In the genomic region with DNA sequence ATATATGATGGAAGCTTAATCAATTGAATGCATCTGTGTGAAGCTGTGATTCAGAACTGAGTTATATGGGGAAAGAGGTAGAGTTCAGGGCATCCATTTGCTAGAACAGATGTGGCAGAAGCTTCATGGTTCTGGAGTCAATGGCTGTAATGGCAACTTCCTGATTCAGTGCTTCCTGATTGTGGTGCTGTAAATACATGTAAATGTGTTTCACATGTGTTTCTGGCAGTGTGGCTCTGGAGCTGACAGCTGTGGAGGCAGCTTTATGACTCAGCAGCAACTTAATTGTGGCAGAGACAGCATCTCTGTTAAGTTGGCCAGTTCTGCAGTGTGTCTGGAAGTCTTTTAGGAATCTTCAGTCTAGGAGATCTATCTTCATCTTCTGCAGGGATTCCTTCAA, we compare ENCODE assay signal across 10 cellular contexts.
DNase-seq lines count a peak whose midpoint lies in the region; ATAC-seq, FAIRE-seq and TF ChIP-seq lines count a peak whose summit lies in the region.
"Had no signal": no experiment of that assay in that cellular context is flagged by ENCODE, and none has a peak within 500 bp of the region (broad histone marks: within the 10 kb centered on the region; RNA-seq: fewer than 3 reads in every experiment).

No MANE protein-coding gene starts in this region.

- intact Hi-C loops in A673 (cut with micrococcal nuclease; ENCODE audit: unreplicated experiment) (no loop called here), GM12878 (cut with micrococcal nuclease; ENCODE audit: unreplicated experiment) (no loop called here)

- no peak for TF ChIP-seq RAD21 in GM12878 (IDR thresholded peaks at IDR 0.05; ENCODE audit: insufficient read depth, low read depth, low read length)

- no peak for TF ChIP-seq EP300 in GM12878 (IDR thresholded peaks at IDR 0.05; ENCODE audit: borderline replicate concordance in 1 of 2, control insufficient read depth in 1 of 2, low read depth in 2 of 2, low read length in 2 of 2)

- no peaks in the 10 kb centered on the region for H4K20me1 ChIP-seq in GM12878 (ENCODE audit: control insufficient read depth, insufficient read depth)

- no peak for TF ChIP-seq POLR2A in GM12878 (IDR thresholded peaks at IDR 0.05; ENCODE audit: low read depth, low read length)

- no peaks in the 10 kb centered on the region for H3K36me3 Mint-ChIP-seq in progenitor cell of endocrine pancreas (ENCODE audit: insufficient read depth)

- no peak overlapping the region for H3K27ac ChIP-seq in A673 (ENCODE audit: low read depth, low read length, poor library complexity, severe bottlenecking)
- H3K27ac ChIP-seq in GM12878 (ENCODE audit: control insufficient read depth, insufficient read depth) = no peak overlapping the region
- H3K27ac ChIP-seq: C4-2B had no signal

- BruUV-seq in A673 (replicated peaks; lab: Mats Ljungman, UMichigan) (no TSS peak), GM12878 (replicated peaks; lab: Mats Ljungman, UMichigan) (no TSS peak)

- TF ChIP-seq CTCF in A673 (conservative IDR thresholded peaks at IDR 0.05; ENCODE audit: low read depth, low read length) (no peak), GM12878 (IDR thresholded peaks at IDR 0.05 in 2 of 3, conservative IDR thresholded peaks at IDR 0.05 in 1 of 3; ENCODE audit: control insufficient read depth in 2 of 3, extremely low read depth in 1 of 3, insufficient read depth in 1 of 3, low read depth in 3 of 3, low read length in 3 of 3) (no peak), progenitor cell of endocrine pancreas (IDR thresholded peaks at IDR 0.05; ENCODE audit: unreplicated experiment) (no peak)

- no peaks in the 10 kb centered on the region for H3K36me3 ChIP-seq in A673 (ENCODE audit: insufficient read depth, low read length, poor library complexity, severe bottlenecking)
- no peaks in the 10 kb centered on the region for H3K36me3 ChIP-seq in GM12878 (ENCODE audit: control insufficient read depth in 2 of 2, insufficient read depth in 2 of 2, low read length in 1 of 2)

- ATAC-seq in GM21360 (IDR thresholded peaks at IDR 0.05; ENCODE audit: unreplicated experiment) (peak; percentile 54), GM12878 (peak; percentile 69)
- ATAC-seq: activated CD4-positive, alpha-beta T cell treated with anti-CD3 and anti-CD28 coated beads for 36 hours had no signal

- no peak overlapping the region for H3K9ac ChIP-seq in GM12878 (ENCODE audit: control insufficient read depth, insufficient read depth, low read length)

- H3K4me1 ChIP-seq in A673 (ENCODE audit: insufficient read depth, low read length, poor library complexity, severe bottlenecking) (peaks cover 5% of the 10 kb centered on the region), GM12878 (ENCODE audit: control insufficient read depth, insufficient read depth, low read length) (no peaks in the 10 kb centered on the region)

- CTCF ChIA-PET in A673 (lab: Charles Lee) (no interaction called here), GM12878 (lab: Yijun Ruan, JAX) (interaction anchor here (0.5 kb wide), 1 partner anchor 515 kb away, joined by 4 read pairs; no protein-coding TSS in a partner anchor)

- RAD21 ChIA-PET in GM12878 (lab: Charles Lee; ENCODE audit: unreplicated experiment) = no interaction called here

- no peaks in the 10 kb centered on the region for H3K9me3 Mint-ChIP-seq in progenitor cell of endocrine pancreas (ENCODE audit: low read depth)

- no peaks in the 10 kb centered on the region for H3K4me1 Mint-ChIP-seq in progenitor cell of endocrine pancreas (ENCODE audit: low read depth)
- H3K4me1 Mint-ChIP-seq: activated CD4-positive, alpha-beta T cell treated with anti-CD3 and anti-CD28 coated beads for 36 hours had no signal

- no peak for FAIRE-seq in GM12878 (lab: Jason Lieb, UNC)

- DNase-seq in A673 (ENCODE audit: low spot score) (peak; percentile 81), GM12878 (ENCODE audit: low read depth, low spot score) (no peak), NCI-H510A treated with DMSO at 0.1 percent for 48 hours (lab: John Stamatoyannopoulos, UW) (no peak), COLO668 (lab: John Stamatoyannopoulos, UW; ENCODE audit: unreplicated experiment) (no peak), progenitor cell of endocrine pancreas (ENCODE audit: low spot score, unreplicated experiment) (no peak)
- DNase-seq in Jurkat, Clone E6-1 (ENCODE audit: low read depth, low spot score) = peak; percentile 6
- no peak for DNase-seq in stimulated activated CD4-positive, alpha-beta T cell treated with anti-CD3 and anti-CD28 coated beads, Interleukin-12 subunit alpha, Interleukin-12 subunit beta, amount 100 ng/mL, for 4 hours
- DNase-seq: activated CD4-positive, alpha-beta T cell treated with anti-CD3 and anti-CD28 coated beads for 36 hours had no signal

- POLR2A ChIA-PET in A673 (lab: Charles Lee; ENCODE audit: low non-redundant PET) (no interaction called here), GM12878 (lab: Charles Lee) (no interaction called here)

- H3K9me3 ChIP-seq in A673 (ENCODE audit: low read depth, low read length, poor library complexity, severe bottlenecking) (no peaks in the 10 kb centered on the region), GM12878 (replicated peaks; ENCODE audit: control insufficient read depth, insufficient read depth, low read length) (no peaks in the 10 kb centered on the region)

- no peak overlapping the region for H3K4me3 Mint-ChIP-seq in progenitor cell of endocrine pancreas (ENCODE audit: low read depth)
- H3K4me3 Mint-ChIP-seq: activated CD4-positive, alpha-beta T cell treated with anti-CD3 and anti-CD28 coated beads for 36 hours had no signal

- SMC1A ChIA-PET in GM12878 (lab: Charles Lee; ENCODE audit: uncharacterized antibody, unreplicated experiment) = no interaction called here

- H3K27me3 Mint-ChIP-seq in progenitor cell of endocrine pancreas = no peaks in the 10 kb centered on the region
- H3K27me3 Mint-ChIP-seq: activated CD4-positive, alpha-beta T cell treated with anti-CD3 and anti-CD28 coated beads for 36 hours had no signal

- H3K79me2 ChIP-seq in GM12878 (ENCODE audit: control insufficient read depth, insufficient read depth, low read length) = no peaks in the 10 kb centered on the region

- no peaks in the 10 kb centered on the region for H3K27me3 ChIP-seq in A673 (replicated peaks; ENCODE audit: insufficient read depth, low read depth, low read length, poor library complexity)
- H3K27me3 ChIP-seq in GM12878 (replicated peaks in 1 of 2; ENCODE audit: control insufficient read depth in 2 of 2, insufficient read depth in 2 of 2, low read length in 1 of 2) = no peaks in the 10 kb centered on the region

- H3K27ac Mint-ChIP-seq in progenitor cell of endocrine pancreas = no peak overlapping the region
- H3K27ac Mint-ChIP-seq: activated CD4-positive, alpha-beta T cell treated with anti-CD3 and anti-CD28 coated beads for 36 hours had no signal

- H3K4me2 ChIP-seq in GM12878 (ENCODE audit: control insufficient read depth, insufficient read depth) = no peak overlapping the region

- no peak overlapping the region for H2AFZ ChIP-seq in GM12878 (ENCODE audit: control insufficient read depth, low read depth, low read length)

- H3K4me3 ChIP-seq in A673 (ENCODE audit: low read depth, low read length, poor library complexity, severe bottlenecking) = no peak overlapping the region
- no peak overlapping the region for H3K4me3 ChIP-seq in Jurkat, Clone E6-1 (ENCODE audit: low read length)
- H3K4me3 ChIP-seq in GM12878 = no peak overlapping the region

- in situ Hi-C loops in GM12878 (cut with MboI) = no loop called here

TF ChIP-seq in GM12878, 131 proteins besides CTCF, POLR2A, EP300 and RAD21:
- TF ChIP-seq SP1 (IDR thresholded peaks at IDR 0.05; ENCODE audit: low read depth, low read length) (no peak), IKZF2 (IDR thresholded peaks at IDR 0.05) (no peak), MAX (IDR thresholded peaks at IDR 0.05; ENCODE audit: low read depth, low read length) (no peak), TARDBP (IDR thresholded peaks at IDR 0.05; ENCODE audit: borderline replicate concordance) (no peak), YY1 (IDR thresholded peaks at IDR 0.05; ENCODE audit: low read depth, low read length) (0 out of 2 replicates have a peak, but pooled peaks have one; percentile 34), SPI1 (IDR thresholded peaks at IDR 0.05; ENCODE audit: borderline replicate concordance, insufficient read depth, low read depth, low read length) (no peak), CREM (IDR thresholded peaks at IDR 0.05; ENCODE audit: low read depth) (no peak), POU2F2 (IDR thresholded peaks at IDR 0.05; ENCODE audit: borderline replicate concordance, low read depth, low read length) (peak; percentile 62; the same call in 1 of the 3 replicates), BCL11A (IDR thresholded peaks at IDR 0.05; ENCODE audit: low read depth, low read length) (no peak)

Comparison
In these comparisons a context has a peak if more than half of its experiments do, and no peak if none do; other contexts are left out.
1. DNase-seq: peak in A673 (single experiment) and Jurkat, Clone E6-1 (single experiment); none in GM12878 (single experiment), stimulated activated CD4-positive, alpha-beta T cell treated with anti-CD3 and anti-CD28 coated beads, Interleukin-12 subunit alpha, Interleukin-12 subunit beta, amount 100 ng/mL, for 4 hours (single experiment), NCI-H510A treated with DMSO at 0.1 percent for 48 hours (single experiment), COLO668 (single experiment) and progenitor cell of endocrine pancreas (single experiment).